ENCODE assay signal across 12 cellular contexts in genomic region chr6:56772737-56773184, GRCh38.
DNase-seq lines count a peak whose midpoint lies in the region; ATAC-seq and TF ChIP-seq lines count a peak whose summit lies in the region.
"Had no signal": no experiment of that assay in that cellular context is flagged by ENCODE, and none has a peak within 500 bp of the region (broad histone marks: within the 10 kb centered on the region; RNA-seq: fewer than 3 reads in every experiment).

No MANE protein-coding gene starts in this region.

- H3K9me3 Mint-ChIP-seq in progenitor cell of endocrine pancreas (ENCODE audit: low read depth), result peaks cover 5% of the 10 kb centered on the region

- no peaks in the 10 kb centered on the region for H3K27me3 Mint-ChIP-seq in progenitor cell of endocrine pancreas
- H3K27me3 Mint-ChIP-seq: natural killer cell treated with Interleukin-12 subunit alpha and Interleukin-12 subunit beta and Interleukin-15 and Interleukin-18, amount 100 ng/mL, for 72 hours had no signal

- H3K4me3 Mint-ChIP-seq in progenitor cell of endocrine pancreas (ENCODE audit: low read depth), result no peak overlapping the region
- H3K4me3 Mint-ChIP-seq: natural killer cell treated with Interleukin-12 subunit alpha and Interleukin-12 subunit beta and Interleukin-15 and Interleukin-18, amount 100 ng/mL, for 72 hours had no signal

- no peak for TF ChIP-seq CTCF in progenitor cell of endocrine pancreas (IDR thresholded peaks at IDR 0.05; ENCODE audit: unreplicated experiment)

- ATAC-seq in GM19455 (IDR thresholded peaks at IDR 0.05; ENCODE audit: unreplicated experiment), result peak; percentile 58
- no peak for ATAC-seq in GM19035 (IDR thresholded peaks at IDR 0.05; ENCODE audit: unreplicated experiment)
- ATAC-seq: natural killer cell treated with Interleukin-12 subunit alpha and Interleukin-12 subunit beta and Interleukin-15 and Interleukin-18, amount 100 ng/mL, for 72 hours had no signal

- H3K4me3 ChIP-seq in skeletal muscle cell (ENCODE audit: low read depth, low read length), result no peak overlapping the region
- H3K4me3 ChIP-seq: tibial nerve had no signal

- DNase-seq in RKO (ENCODE audit: low spot score), result peak; percentile 53
- peak; percentile 46 for DNase-seq in fibroblast of the conjunctiva (ENCODE audit: low read depth)
- DNase-seq in skeletal muscle cell (ENCODE audit: low read depth), result peak; percentile 70
- DNase-seq in NCI-H2196 (lab: John Stamatoyannopoulos, UW; ENCODE audit: unreplicated experiment), result no peak
- DNase-seq in activated CD4-positive, alpha-beta T cell treated with anti-CD3 and anti-CD28 coated beads for 48 hours, result no peak
- DNase-seq in progenitor cell of endocrine pancreas (ENCODE audit: low spot score, unreplicated experiment), result no peak
- DNase-seq: activated gamma-delta T cell, NCI-H2171 treated with DMSO at 0.1 percent for 48 hours had no signal

- H3K4me1 Mint-ChIP-seq in progenitor cell of endocrine pancreas (ENCODE audit: low read depth), result peaks cover 2% of the 10 kb centered on the region

- no peak overlapping the region for H3K27ac Mint-ChIP-seq in progenitor cell of endocrine pancreas
- H3K27ac Mint-ChIP-seq: natural killer cell treated with Interleukin-12 subunit alpha and Interleukin-12 subunit beta and Interleukin-15 and Interleukin-18, amount 100 ng/mL, for 72 hours had no signal

- peaks cover 4% of the 10 kb centered on the region for H3K36me3 Mint-ChIP-seq in progenitor cell of endocrine pancreas (ENCODE audit: insufficient read depth)
- H3K36me3 Mint-ChIP-seq: natural killer cell treated with Interleukin-12 subunit alpha and Interleukin-12 subunit beta and Interleukin-15 and Interleukin-18, amount 100 ng/mL, for 72 hours had no signal

Comparison
In these comparisons a context has a peak if more than half of its experiments do, and no peak if none do; other contexts are left out.
1. DNase-seq: peak in RKO (single experiment), fibroblast of the conjunctiva (single experiment) and skeletal muscle cell (single experiment); none in NCI-H2196 (single experiment), activated CD4-positive, alpha-beta T cell treated with anti-CD3 and anti-CD28 coated beads for 48 hours (single experiment) and progenitor cell of endocrine pancreas (single experiment).